In genomic region chr13:111528513-111528912, GRCh38 we compare ENCODE assay signal across 25 cellular contexts.
"Had no signal": no experiment of that assay in that cellular context is flagged by ENCODE, and none has a peak within 500 bp of the region (broad histone marks: within the 10 kb centered on the region; RNA-seq: fewer than 3 reads in every experiment).

No MANE protein-coding gene starts in this region.

- DNase-seq: heart right ventricle; islet precursor cell; left ventricle myocardium inferior; midbrain; mucosa of descending colon; naive thymus-derived CD4-positive, alpha-beta T cell; nephron progenitor cell; pancreas; retina; right cardiac atrium; stimulated activated CD4-positive, alpha-beta T cell treated with anti-CD3 and anti-CD28 coated beads, Interleukin-4, amount 100 ng/mL, for 24 hours; stimulated activated naive CD4-positive, alpha-beta T cell; tibial artery; trophoblast cell; uterus had no signal

- H3K36me3 Mint-ChIP-seq: memory B cell; naive thymus-derived CD4-positive, alpha-beta T cell; neural progenitor cell; stimulated activated effector memory CD8-positive, alpha-beta T cell treated with anti-CD3 and anti-CD28 coated beads, Interleukin-12 subunit alpha, Interleukin-12 subunit beta, amount 100 ng/mL, for 72 hours had no signal

- H3K4me3 ChIP-seq: heart right ventricle, hepatocyte, left ventricle myocardium inferior, mucosa of descending colon, neural progenitor cell, pancreas, prostate gland, skin epidermis, suprapubic skin, thoracic aorta, tibial artery, uterus had no signal

- H3K36me3 ChIP-seq: heart right ventricle, left ventricle myocardium inferior, neural progenitor cell, pancreas, prostate gland, suprapubic skin, thoracic aorta, tibial artery, uterus had no signal

- H3K27me3 ChIP-seq: uterus had no signal

- ATAC-seq: heart right ventricle; mucosa of descending colon; naive thymus-derived CD4-positive, alpha-beta T cell; pancreas; sciatic nerve; stimulated activated effector memory CD8-positive, alpha-beta T cell treated with anti-CD3 and anti-CD28 coated beads, Interleukin-12 subunit alpha, Interleukin-12 subunit beta, amount 100 ng/mL, for 72 hours had no signal

- H3K9me3 Mint-ChIP-seq: memory B cell; naive thymus-derived CD4-positive, alpha-beta T cell; nephron progenitor cell; neural progenitor cell; stimulated activated effector memory CD8-positive, alpha-beta T cell treated with anti-CD3 and anti-CD28 coated beads, Interleukin-12 subunit alpha, Interleukin-12 subunit beta, amount 100 ng/mL, for 72 hours; stimulated activated naive CD8-positive, alpha-beta T cell treated with anti-CD3 and anti-CD28 coated beads, Interleukin-15, Interleukin-2, amounts not matched to agents 100 ng/mL and 50 ng/mL, for 24 hours had no signal

- H3K27ac ChIP-seq: heart right ventricle, hepatocyte, left ventricle myocardium inferior, neural progenitor cell, pancreas, prostate gland, skin epidermis, suprapubic skin, thoracic aorta, tibial artery, uterus had no signal

- H3K4me1 Mint-ChIP-seq: memory B cell; stimulated activated effector memory CD8-positive, alpha-beta T cell treated with anti-CD3 and anti-CD28 coated beads, Interleukin-12 subunit alpha, Interleukin-12 subunit beta, amount 100 ng/mL, for 72 hours had no signal

- H3K4me1 ChIP-seq: left ventricle myocardium inferior, prostate gland, suprapubic skin, tibial artery, uterus had no signal

- H3K9me3 ChIP-seq: heart right ventricle, left ventricle myocardium inferior, mucosa of descending colon, pancreas, prostate gland, suprapubic skin, thoracic aorta, tibial artery, uterus had no signal

- H3K4me3 Mint-ChIP-seq: memory B cell; naive thymus-derived CD4-positive, alpha-beta T cell; nephron progenitor cell; neural progenitor cell; stimulated activated effector memory CD8-positive, alpha-beta T cell treated with anti-CD3 and anti-CD28 coated beads, Interleukin-12 subunit alpha, Interleukin-12 subunit beta, amount 100 ng/mL, for 72 hours; stimulated activated naive CD8-positive, alpha-beta T cell treated with anti-CD3 and anti-CD28 coated beads, Interleukin-15, Interleukin-2, amounts not matched to agents 100 ng/mL and 50 ng/mL, for 24 hours had no signal

- H3K27ac Mint-ChIP-seq: memory B cell; naive thymus-derived CD4-positive, alpha-beta T cell; nephron progenitor cell; stimulated activated effector memory CD8-positive, alpha-beta T cell treated with anti-CD3 and anti-CD28 coated beads, Interleukin-12 subunit alpha, Interleukin-12 subunit beta, amount 100 ng/mL, for 72 hours; stimulated activated naive CD8-positive, alpha-beta T cell treated with anti-CD3 and anti-CD28 coated beads, Interleukin-15, Interleukin-2, amounts not matched to agents 100 ng/mL and 50 ng/mL, for 24 hours had no signal
